Comparison of ENCODE assay signal across 6 cellular contexts in the genomic region with DNA sequence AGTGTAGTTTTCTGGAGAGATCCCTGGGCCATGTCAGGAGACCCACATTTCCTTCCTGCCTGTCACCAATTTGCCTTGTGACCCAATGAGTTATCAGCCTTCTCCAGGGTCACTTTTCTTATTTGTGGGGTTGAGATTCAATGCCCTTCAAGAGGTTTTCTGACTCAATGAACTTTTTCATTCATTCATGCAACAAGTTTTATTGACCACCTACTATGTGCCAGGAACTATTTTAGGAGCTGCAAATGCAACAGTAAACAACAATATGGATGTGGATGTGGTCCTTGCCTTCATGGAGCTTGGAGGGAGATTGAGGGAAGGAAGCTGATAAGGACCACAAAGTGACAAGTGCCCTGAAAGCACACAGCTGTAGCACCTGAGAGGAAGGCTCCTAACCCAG.
"Had no signal": no experiment of that assay in that cellular context is flagged by ENCODE, and none has a peak within 500 bp of the region (broad histone marks: within the 10 kb centered on the region; RNA-seq: fewer than 3 reads in every experiment).

No MANE protein-coding gene starts in this region.

- FAIRE-seq: H1, H54, HTR-8/SVneo had no signal

- H3K4me2 ChIP-seq: GM23338 had no signal

- ATAC-seq: GM23338 had no signal

- H3K4me3 ChIP-seq: GM23338 had no signal

- DNase-seq: H9, HCEC 1CT had no signal

- H2AFZ ChIP-seq: GM23338 had no signal
